17 cellular contexts compared by ENCODE assay signal in the genomic region with DNA sequence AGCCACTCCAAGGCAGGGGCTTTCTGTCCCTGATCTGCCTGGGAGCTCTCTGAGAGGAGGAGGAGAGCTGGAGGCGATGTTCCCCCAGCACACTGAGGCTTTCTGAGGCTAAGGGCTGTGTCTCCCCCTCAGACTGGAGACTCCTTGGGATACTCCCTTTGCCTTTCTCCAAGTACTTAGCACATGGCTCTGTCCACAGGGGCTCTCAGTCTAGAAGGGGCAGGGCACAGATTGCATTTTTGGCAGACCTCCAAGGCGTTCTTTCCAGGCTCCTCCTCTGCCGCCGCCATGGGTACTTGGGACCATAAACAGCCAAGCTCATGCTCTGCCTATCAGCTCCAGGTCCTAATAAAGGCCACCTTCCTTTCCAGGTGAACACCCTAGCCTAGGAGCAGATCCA. TPM values are rescaled to one million over a fixed set of nuclear protein-coding genes. Genes with fewer than 3 reads are reported as not detected.
DNase-seq lines count a peak whose midpoint lies in the region; ATAC-seq, FAIRE-seq and TF ChIP-seq lines count a peak whose summit lies in the region.
"Had no signal": no experiment of that assay in that cellular context is flagged by ENCODE, and none has a peak within 500 bp of the region (broad histone marks: within the 10 kb centered on the region; RNA-seq: fewer than 3 reads in every experiment).

No MANE protein-coding gene starts in this region.

- no peaks in the 10 kb centered on the region for H3K79me2 ChIP-seq in astrocyte (ENCODE audit: insufficient read depth, low read length)

- CTCF ChIA-PET in activated CD8-positive, alpha-beta T cell treated with anti-CD3 and anti-CD28 coated beads for 36 hours (lab: Charles Lee), result no interaction called here

- H4K20me1 ChIP-seq in astrocyte (ENCODE audit: insufficient read depth, low read length), result no peaks in the 10 kb centered on the region

- peaks cover 28% of the 10 kb centered on the region for H3K4me1 ChIP-seq in astrocyte (ENCODE audit: insufficient read depth, low read length)
- H3K4me1 ChIP-seq: left lung had no signal

- H3K27me3 ChIP-seq in astrocyte (ENCODE audit: insufficient read depth, low read length), result no peaks in the 10 kb centered on the region
- H3K27me3 ChIP-seq: upper lobe of left lung had no signal

- peaks cover 32% of the 10 kb centered on the region for H3K4me1 Mint-ChIP-seq in astrocyte (ENCODE audit: low read depth, unreplicated experiment)
- H3K4me1 Mint-ChIP-seq in mesothelial cell of epicardium, result peaks cover 29% of the 10 kb centered on the region
- peaks cover 6% of the 10 kb centered on the region for H3K4me1 Mint-ChIP-seq in activated CD8-positive, alpha-beta T cell treated with anti-CD3 and anti-CD28 coated beads for 36 hours (ENCODE audit: low read depth)
- H3K4me1 Mint-ChIP-seq: activated naive CD4-positive, alpha-beta T cell treated with anti-CD3 and anti-CD28 coated beads, Interleukin-2, amount 10 ng/mL, durations not matched to agents 7 days and 5 days; central memory CD8-positive, alpha-beta T cell; natural killer cell; stimulated activated memory B cell treated with anti-CD40 and anti-IgM and Interleukin-4, amounts not matched to agents 10 μg/mL and 1 μg/mL and 100 μg/mL, for 72 hours had no signal

- POLR2A ChIA-PET in activated CD8-positive, alpha-beta T cell treated with anti-CD3 and anti-CD28 coated beads for 36 hours (lab: Charles Lee), result no interaction called here

- H3K27ac Mint-ChIP-seq in astrocyte (ENCODE audit: unreplicated experiment) (peak overlapping the region; percentile 62), mesothelial cell of epicardium (peak overlapping the region; percentile 7)
- no peak overlapping the region for H3K27ac Mint-ChIP-seq in activated CD8-positive, alpha-beta T cell treated with anti-CD3 and anti-CD28 coated beads for 36 hours
- H3K27ac Mint-ChIP-seq: activated naive CD4-positive, alpha-beta T cell treated with anti-CD3 and anti-CD28 coated beads, Interleukin-2, amount 10 ng/mL, durations not matched to agents 7 days and 5 days; natural killer cell; stimulated activated memory B cell treated with anti-CD40 and anti-IgM and Interleukin-4, amounts not matched to agents 10 μg/mL and 1 μg/mL and 100 μg/mL, for 72 hours had no signal

- ATAC-seq in activated CD8-positive, alpha-beta T cell treated with anti-CD3 and anti-CD28 coated beads for 36 hours, result no peak
- ATAC-seq: left lung; natural killer cell; stimulated activated memory B cell treated with anti-CD40 and anti-IgM and Interleukin-4, amounts not matched to agents 10 μg/mL and 1 μg/mL and 100 μg/mL, for 72 hours had no signal

- H3K36me3 ChIP-seq in astrocyte (ENCODE audit: insufficient read depth, low read length), result no peaks in the 10 kb centered on the region
- H3K36me3 ChIP-seq: left lung, upper lobe of left lung had no signal

- H3K9me3 Mint-ChIP-seq in astrocyte (ENCODE audit: unreplicated experiment) (no peaks in the 10 kb centered on the region), mesothelial cell of epicardium (no peaks in the 10 kb centered on the region)
- H3K9me3 Mint-ChIP-seq in activated CD8-positive, alpha-beta T cell treated with anti-CD3 and anti-CD28 coated beads for 36 hours, result no peaks in the 10 kb centered on the region
- H3K9me3 Mint-ChIP-seq: activated naive CD4-positive, alpha-beta T cell treated with anti-CD3 and anti-CD28 coated beads, Interleukin-2, amount 10 ng/mL, durations not matched to agents 7 days and 5 days; central memory CD8-positive, alpha-beta T cell; natural killer cell; stimulated activated memory B cell treated with anti-CD40 and anti-IgM and Interleukin-4, amounts not matched to agents 10 μg/mL and 1 μg/mL and 100 μg/mL, for 72 hours had no signal

- H3K4me3 ChIP-seq in astrocyte (ENCODE audit: insufficient read depth, low read depth, low read length), result no peak overlapping the region
- H3K4me3 ChIP-seq: left lung, upper lobe of left lung had no signal

- H2AFZ ChIP-seq in astrocyte (ENCODE audit: low read depth, low read length), result peak overlapping the region; percentile 23

- no peak overlapping the region for H3K4me3 Mint-ChIP-seq in astrocyte (ENCODE audit: unreplicated experiment)
- no peak overlapping the region for H3K4me3 Mint-ChIP-seq in mesothelial cell of epicardium
- no peak overlapping the region for H3K4me3 Mint-ChIP-seq in activated CD8-positive, alpha-beta T cell treated with anti-CD3 and anti-CD28 coated beads for 36 hours
- H3K4me3 Mint-ChIP-seq: activated naive CD4-positive, alpha-beta T cell treated with anti-CD3 and anti-CD28 coated beads, Interleukin-2, amount 10 ng/mL, durations not matched to agents 7 days and 5 days; central memory CD8-positive, alpha-beta T cell; natural killer cell; stimulated activated memory B cell treated with anti-CD40 and anti-IgM and Interleukin-4, amounts not matched to agents 10 μg/mL and 1 μg/mL and 100 μg/mL, for 72 hours had no signal

- TF ChIP-seq CTCF in astrocyte (IDR thresholded peaks at IDR 0.05; ENCODE audit: insufficient read depth, low read depth, low read length), result no peak
- TF ChIP-seq CTCF in mesothelial cell of epicardium (IDR thresholded peaks at IDR 0.05; ENCODE audit: unreplicated experiment), result no peak
- no peak for TF ChIP-seq CTCF in activated CD8-positive, alpha-beta T cell treated with anti-CD3 and anti-CD28 coated beads for 36 hours (IDR thresholded peaks at IDR 0.05)

- FAIRE-seq in astrocyte (lab: Jason Lieb, UNC), result no peak

- H3K9me3 ChIP-seq in astrocyte (ENCODE audit: insufficient read depth, low read depth, low read length), result no peaks in the 10 kb centered on the region
- H3K9me3 ChIP-seq: left lung, upper lobe of left lung had no signal

- no peak overlapping the region for H3K27ac ChIP-seq in astrocyte (ENCODE audit: low read depth, low read length)
- H3K27ac ChIP-seq: left lung, upper lobe of left lung, VCaP had no signal

- H3K27me3 Mint-ChIP-seq in astrocyte (ENCODE audit: low read depth, unreplicated experiment) (no peaks in the 10 kb centered on the region), mesothelial cell of epicardium (ENCODE audit: low read depth) (no peaks in the 10 kb centered on the region)
- H3K27me3 Mint-ChIP-seq in activated CD8-positive, alpha-beta T cell treated with anti-CD3 and anti-CD28 coated beads for 36 hours, result peaks cover 29% of the 10 kb centered on the region

- H3K9ac ChIP-seq in astrocyte (ENCODE audit: low read length), result no peak overlapping the region

- intact Hi-C loops in activated CD8-positive, alpha-beta T cell treated with anti-CD3 and anti-CD28 coated beads for 36 hours (cut with micrococcal nuclease), result no loop called here

- H3K36me3 Mint-ChIP-seq in astrocyte (ENCODE audit: low read depth, unreplicated experiment) (no peaks in the 10 kb centered on the region), mesothelial cell of epicardium (no peaks in the 10 kb centered on the region)
- H3K36me3 Mint-ChIP-seq in activated CD8-positive, alpha-beta T cell treated with anti-CD3 and anti-CD28 coated beads for 36 hours (ENCODE audit: low read depth), result no peaks in the 10 kb centered on the region
- H3K36me3 Mint-ChIP-seq: activated naive CD4-positive, alpha-beta T cell treated with anti-CD3 and anti-CD28 coated beads, Interleukin-2, amount 10 ng/mL, durations not matched to agents 7 days and 5 days; natural killer cell; stimulated activated memory B cell treated with anti-CD40 and anti-IgM and Interleukin-4, amounts not matched to agents 10 μg/mL and 1 μg/mL and 100 μg/mL, for 72 hours had no signal

- DNase-seq in DMS79 (lab: John Stamatoyannopoulos, UW) (peak; percentile 24), NCI-H1105 (lab: John Stamatoyannopoulos, UW) (peak; percentile 25), astrocyte (ENCODE audit: low read depth) (no peak), mesothelial cell of epicardium (ENCODE audit: low spot score in 2 of 2, unreplicated experiment in 2 of 2) (peak; percentile 29 to 57), SW480 (ENCODE audit: low spot score) (no peak), NCI-H1048 (lab: John Stamatoyannopoulos, UW) (no peak)
- DNase-seq in activated CD8-positive, alpha-beta T cell treated with anti-CD3 and anti-CD28 coated beads for 36 hours, result no peak
- DNase-seq in stimulated activated CD4-positive, alpha-beta T cell treated with anti-CD3 and anti-CD28 coated beads, Interleukin-4, amount 100 ng/mL, for 24 hours, result no peak
- DNase-seq: activated naive CD4-positive, alpha-beta T cell treated with anti-CD3 and anti-CD28 coated beads, Interleukin-2, amount 10 ng/mL, durations not matched to agents 7 days and 5 days; C1 segment of cervical spinal cord; left lung; natural killer cell; NCI-H1694 treated with DMSO at 0.1 percent for 48 hours; upper lobe of left lung had no signal

- no peak overlapping the region for H3K4me2 ChIP-seq in astrocyte (ENCODE audit: low read length)

RNA-seq across cellular contexts. Expression of gene GIP, which starts 1.8 kb away (rescaled TPM):
- total RNA-seq in astrocyte (not detected in 2 replicates), mesothelial cell of epicardium (not detected in 3 replicates)
- not detected for total RNA-seq in activated CD8-positive, alpha-beta T cell treated with anti-CD3 and anti-CD28 coated beads for 36 hours
- total RNA-seq: left lung, natural killer cell, upper lobe of left lung had no signal

RNA-seq across cellular contexts. Expression of gene SNF8, which starts 25.6 kb away (rescaled TPM):
- total RNA-seq in astrocyte (162 and 168 TPM in 2 replicates), mesothelial cell of epicardium (78.6 to 91.5 TPM (median 88.0 TPM) in 3 replicates)
- total RNA-seq in activated CD8-positive, alpha-beta T cell treated with anti-CD3 and anti-CD28 coated beads for 36 hours, result 10 to 100 TPM; 87.5 to 99.7 TPM

RNA-seq across cellular contexts. Expression of gene IGF2BP1, which starts 27.0 kb away (rescaled TPM):
- total RNA-seq in astrocyte (241 and 260 TPM in 2 replicates), mesothelial cell of epicardium (225 to 227 TPM (median 227 TPM) in 3 replicates)
- total RNA-seq in activated CD8-positive, alpha-beta T cell treated with anti-CD3 and anti-CD28 coated beads for 36 hours, result under 1 TPM; 0.18 to 0.51 TPM
- total RNA-seq: natural killer cell had no signal

Comparison
In these comparisons a context has a peak if more than half of its experiments do, and no peak if none do; other contexts are left out.
1. DNase-seq: peak in DMS79 (single experiment), NCI-H1105 (single experiment) and mesothelial cell of epicardium (2 of 2); none in astrocyte (single experiment), activated CD8-positive, alpha-beta T cell treated with anti-CD3 and anti-CD28 coated beads for 36 hours (single experiment), stimulated activated CD4-positive, alpha-beta T cell treated with anti-CD3 and anti-CD28 coated beads, Interleukin-4, amount 100 ng/mL, for 24 hours (single experiment), SW480 (single experiment) and NCI-H1048 (single experiment).
2. RNA of gene IGF2BP1, which starts 27.0 kb away (total RNA-seq): 241 to 260 TPM in astrocyte and 225 to 227 TPM in mesothelial cell of epicardium; 0.18 to 0.51 TPM in activated CD8-positive, alpha-beta T cell treated with anti-CD3 and anti-CD28 coated beads for 36 hours; every median in the first group is over 100 times any median in the second.